In genomic region chr11:813037-813436, GRCh38 we compare ENCODE assay signal across 22 cellular contexts. TPM values are rescaled to one million over a fixed set of nuclear protein-coding genes. Genes with fewer than 3 reads are reported as not detected.
DNase-seq lines count a peak whose midpoint lies in the region; ATAC-seq and TF ChIP-seq lines count a peak whose summit lies in the region.
"Had no signal": no experiment of that assay in that cellular context is flagged by ENCODE, and none has a peak within 500 bp of the region (broad histone marks: within the 10 kb centered on the region; RNA-seq: fewer than 3 reads in every experiment).

No MANE protein-coding gene starts in this region.

- TF ChIP-seq CTCF in GM23338 (conservative IDR thresholded peaks at IDR 0.05; ENCODE audit: low read depth in 2 of 2) = no peak
- TF ChIP-seq CTCF in WTC11 (IDR thresholded peaks at IDR 0.05) = no peak
- TF ChIP-seq CTCF in neural progenitor cell (IDR thresholded peaks at IDR 0.05) = no peak

- no peak for DNase-seq in activated CD8-positive, alpha-beta memory T cell treated with anti-CD3 and anti-CD28 coated beads, Interleukin-2, amount 10 ng/mL, durations not matched to agents 7 days and 5 days
- no peak for DNase-seq in activated CD8-positive, alpha-beta memory T cell treated with anti-CD3 and anti-CD28 coated beads, Interleukin-2, amount 50 U/mL, for 48 hours
- DNase-seq in GM23338 (ENCODE audit: low spot score) (no peak), WTC11 (ENCODE audit: low spot score) (no peak), neural progenitor cell (ENCODE audit: low spot score) (no peak), DMS 273 treated with DMSO at 0.1 percent for 48 hours (lab: John Stamatoyannopoulos, UW) (no peak)
- no peak for DNase-seq in stimulated activated CD4-positive, alpha-beta T cell treated with anti-CD3 and anti-CD28 coated beads, Interleukin-4, amount 100 ng/mL, for 24 hours
- DNase-seq: activated B cell treated with CpG ODN at 0.5 μM for 24 hours; activated CD4-positive, alpha-beta memory T cell treated with anti-CD3 and anti-CD28 coated beads, Interleukin-2, amount 10 ng/mL, durations not matched to agents 7 days and 5 days; body of pancreas; MM.1S; NCI-H1417 treated with DMSO at 0.1 percent for 48 hours; NCI-H446 treated with DMSO at 0.1 percent for 48 hours; Right ventricle myocardium superior; stimulated activated CD4-positive, alpha-beta T cell treated with anti-CD3 and anti-CD28 coated beads, Interleukin-1b, Interleukin-23, amount 100 ng/mL, for 48 hours; testis had no signal

- no peak overlapping the region for H3K4me3 ChIP-seq in GM23338
- H3K4me3 ChIP-seq in neural progenitor cell = no peak overlapping the region
- H3K4me3 ChIP-seq: body of pancreas, GM12878, lung, skin epidermis, testis had no signal

- CTCF ChIA-PET in activated CD8-positive, alpha-beta memory T cell treated with anti-CD3 and anti-CD28 coated beads, Interleukin-2, amount 10 ng/mL, durations not matched to agents 7 days and 5 days (lab: Charles Lee) = interaction anchor here (0.9 to 2.0 kb wide), 2 partner anchors 13 to 31 kb away, joined by 3 to 4 read pairs; no protein-coding TSS in a partner anchor
- CTCF ChIA-PET in WTC11 (lab: Charles Lee) = interaction anchor here (0.5 kb wide), 1 partner anchor 68 kb away, joined by 3 read pairs; no protein-coding TSS in a partner anchor

- ATAC-seq in activated CD8-positive, alpha-beta memory T cell treated with anti-CD3 and anti-CD28 coated beads, Interleukin-2, amount 10 ng/mL, durations not matched to agents 7 days and 5 days = no peak
- ATAC-seq in GM23338 (no peak), WTC11 (no peak), GM21367 (IDR thresholded peaks at IDR 0.05; ENCODE audit: unreplicated experiment) (no peak)
- ATAC-seq: body of pancreas, GM12878 had no signal

- peaks cover 30% of the 10 kb centered on the region for H3K4me1 Mint-ChIP-seq in activated CD8-positive, alpha-beta memory T cell treated with anti-CD3 and anti-CD28 coated beads, Interleukin-2, amount 10 ng/mL, durations not matched to agents 7 days and 5 days
- H3K4me1 Mint-ChIP-seq in GM23338 (peaks cover 18% of the 10 kb centered on the region; the same call in 2 of the 3 replicates), WTC11 (peaks cover 28% of the 10 kb centered on the region), neural progenitor cell (peaks cover 17% of the 10 kb centered on the region)

- H3K9ac ChIP-seq in neural progenitor cell = no peak overlapping the region

- H3K79me2 ChIP-seq in GM23338 (replicated peaks; ENCODE audit: insufficient read depth) (peaks cover 31% of the 10 kb centered on the region), neural progenitor cell (ENCODE audit: low read depth) (peaks cover 36% of the 10 kb centered on the region)

- H3K27me3 Mint-ChIP-seq in activated CD8-positive, alpha-beta memory T cell treated with anti-CD3 and anti-CD28 coated beads, Interleukin-2, amount 10 ng/mL, durations not matched to agents 7 days and 5 days = no peaks in the 10 kb centered on the region
- H3K27me3 Mint-ChIP-seq in GM23338 (ENCODE audit: insufficient read depth, low read depth, poor library complexity) = peaks cover 36% of the 10 kb centered on the region
- H3K27me3 Mint-ChIP-seq in WTC11 (ENCODE audit: low read depth) = no peaks in the 10 kb centered on the region
- peaks cover 8% of the 10 kb centered on the region for H3K27me3 Mint-ChIP-seq in neural progenitor cell (ENCODE audit: insufficient read depth, low read depth)
- H3K27me3 Mint-ChIP-seq: activated B cell treated with CpG ODN at 0.5 μM for 24 hours; activated CD4-positive, alpha-beta memory T cell treated with anti-CD3 and anti-CD28 coated beads, Interleukin-2, amount 10 ng/mL, durations not matched to agents 7 days and 5 days had no signal

- H3K9me3 ChIP-seq in neural progenitor cell (ENCODE audit: low read depth) = no peaks in the 10 kb centered on the region
- H3K9me3 ChIP-seq: body of pancreas, testis had no signal

- H3K9me2 ChIP-seq in GM23338 (ENCODE audit: insufficient read depth) = no peaks in the 10 kb centered on the region

- H3F3A ChIP-seq in GM23338 (replicated peaks; ENCODE audit: low read depth) (peaks cover 46% of the 10 kb centered on the region), neural progenitor cell (ENCODE audit: low read depth) (peaks cover 53% of the 10 kb centered on the region)

- peaks cover 22% of the 10 kb centered on the region for H3K36me3 ChIP-seq in GM23338 (ENCODE audit: insufficient read depth)
- peaks cover 3% of the 10 kb centered on the region for H3K36me3 ChIP-seq in neural progenitor cell

- H3K27ac ChIP-seq in GM23338 (ENCODE audit: low read depth) (peak overlapping the region; percentile 94), neural progenitor cell (no peak overlapping the region)
- H3K27ac ChIP-seq: body of pancreas, epithelial cell of prostate, testis had no signal

- H4K20me1 ChIP-seq in GM23338 (replicated peaks; ENCODE audit: insufficient read depth) = peaks cover 20% of the 10 kb centered on the region
- H4K20me1 ChIP-seq in neural progenitor cell (ENCODE audit: low read depth) = peaks cover 24% of the 10 kb centered on the region

- peaks cover 24% of the 10 kb centered on the region for H3K36me3 Mint-ChIP-seq in activated CD8-positive, alpha-beta memory T cell treated with anti-CD3 and anti-CD28 coated beads, Interleukin-2, amount 10 ng/mL, durations not matched to agents 7 days and 5 days
- H3K36me3 Mint-ChIP-seq in GM23338 (ENCODE audit: low read depth) (peaks cover 46% of the 10 kb centered on the region), WTC11 (peaks cover 28% of the 10 kb centered on the region), neural progenitor cell (peaks cover 13% of the 10 kb centered on the region)

- H3K4me2 ChIP-seq in GM23338 = no peak overlapping the region
- no peak overlapping the region for H3K4me2 ChIP-seq in neural progenitor cell

- H3K4me1 ChIP-seq in GM23338 (ENCODE audit: insufficient read depth) (peaks cover 13% of the 10 kb centered on the region), neural progenitor cell (peaks cover 15% of the 10 kb centered on the region)

- no peak overlapping the region for H3K4me3 Mint-ChIP-seq in activated CD8-positive, alpha-beta memory T cell treated with anti-CD3 and anti-CD28 coated beads, Interleukin-2, amount 10 ng/mL, durations not matched to agents 7 days and 5 days
- H3K4me3 Mint-ChIP-seq in GM23338 (peak overlapping the region; percentile 94; the same call in 2 of the 3 replicates), WTC11 (no peak overlapping the region), neural progenitor cell (peak overlapping the region; percentile 52)
- H3K4me3 Mint-ChIP-seq: activated CD4-positive, alpha-beta memory T cell treated with anti-CD3 and anti-CD28 coated beads, Interleukin-2, amount 10 ng/mL, durations not matched to agents 7 days and 5 days had no signal

- H2AFZ ChIP-seq in GM23338 (no peak overlapping the region), neural progenitor cell (replicated peaks) (no peak overlapping the region)

- H3K27me3 ChIP-seq in GM23338 (ENCODE audit: insufficient read depth) (no peaks in the 10 kb centered on the region), neural progenitor cell (no peaks in the 10 kb centered on the region)
- H3K27me3 ChIP-seq: body of pancreas, testis had no signal

- peak overlapping the region; percentile 49 for H3K27ac Mint-ChIP-seq in activated CD8-positive, alpha-beta memory T cell treated with anti-CD3 and anti-CD28 coated beads, Interleukin-2, amount 10 ng/mL, durations not matched to agents 7 days and 5 days
- H3K27ac Mint-ChIP-seq in GM23338 = no peak overlapping the region
- H3K27ac Mint-ChIP-seq in WTC11 = no peak overlapping the region
- no peak overlapping the region for H3K27ac Mint-ChIP-seq in neural progenitor cell

- no peaks in the 10 kb centered on the region for H3K9me3 Mint-ChIP-seq in activated CD8-positive, alpha-beta memory T cell treated with anti-CD3 and anti-CD28 coated beads, Interleukin-2, amount 10 ng/mL, durations not matched to agents 7 days and 5 days (ENCODE audit: low read depth)
- peaks cover 5% of the 10 kb centered on the region; the same call in 1 of the 3 replicates for H3K9me3 Mint-ChIP-seq in GM23338
- H3K9me3 Mint-ChIP-seq in WTC11 = no peaks in the 10 kb centered on the region
- H3K9me3 Mint-ChIP-seq in neural progenitor cell = no peaks in the 10 kb centered on the region
- H3K9me3 Mint-ChIP-seq: activated B cell treated with CpG ODN at 0.5 μM for 24 hours; activated CD4-positive, alpha-beta memory T cell treated with anti-CD3 and anti-CD28 coated beads, Interleukin-2, amount 10 ng/mL, durations not matched to agents 7 days and 5 days; activated T-helper 1 cell treated with anti-CD3 and anti-CD28 coated beads, Interleukin-12 subunit alpha, Interleukin-12 subunit beta, Interleukin-2, Interleukin-4 antibody, amounts not matched to agents 30 ng/mL and 10 ng/mL and 1 ng/mL, durations not matched to agents 14 hours and 24 hours and 36 hours had no signal

- POLR2A ChIA-PET in WTC11 (lab: Charles Lee) = no interaction called here

RNA-seq across cellular contexts. Expression of gene RPLP2, which starts 3.3 kb away (rescaled TPM):
- total RNA-seq in activated CD8-positive, alpha-beta memory T cell treated with anti-CD3 and anti-CD28 coated beads, Interleukin-2, amount 10 ng/mL, durations not matched to agents 7 days and 5 days = 1,000 to 10,000 TPM; 1,844 to 1,872 TPM
- total RNA-seq in GM23338 (2014; rRNA removed; shearing (Covaris generic)) = 428 and 518 TPM in 2 replicates
- 1,782 and 2,023 TPM in 2 replicates for polyA plus RNA-seq in GM23338 (2016; fragmentation: Nextera tagmentation; extraction: Ambion mirVana)
- total RNA-seq in WTC11 (2021) (2,582 to 2,814 TPM (median 2,761 TPM) in 3 replicates), neural progenitor cell (ENCODE audit: low replicate concordance) (418 and 629 TPM in 2 replicates)

RNA-seq across cellular contexts. Expression of gene PNPLA2, which starts 5.7 kb away (rescaled TPM):
- total RNA-seq in activated CD8-positive, alpha-beta memory T cell treated with anti-CD3 and anti-CD28 coated beads, Interleukin-2, amount 10 ng/mL, durations not matched to agents 7 days and 5 days = 10 to 100 TPM; 64.7 to 70.0 TPM
- total RNA-seq in GM23338 (2014; rRNA removed; shearing (Covaris generic)) = 33.4 and 45.6 TPM in 2 replicates
- polyA plus RNA-seq in GM23338 (2016; fragmentation: Nextera tagmentation; extraction: Ambion mirVana) = 31.1 and 32.3 TPM in 2 replicates
- total RNA-seq in WTC11 (2021) (66.5 to 83.4 TPM (median 81.9 TPM) in 3 replicates), neural progenitor cell (ENCODE audit: low replicate concordance) (2.6 and 20.9 TPM in 2 replicates)

RNA-seq across cellular contexts. Expression of gene PIDD1, which starts 8.0 kb away (rescaled TPM):
- total RNA-seq in activated CD8-positive, alpha-beta memory T cell treated with anti-CD3 and anti-CD28 coated beads, Interleukin-2, amount 10 ng/mL, durations not matched to agents 7 days and 5 days = 10 to 100 TPM; 42.4 to 59.8 TPM
- total RNA-seq in GM23338 (2014; rRNA removed; shearing (Covaris generic)) = 26.0 and 37.6 TPM in 2 replicates
- polyA plus RNA-seq in GM23338 (2016; fragmentation: Nextera tagmentation; extraction: Ambion mirVana) = 22.7 and 25.6 TPM in 2 replicates
- 54.9 to 59.4 TPM (median 56.8 TPM) in 3 replicates for total RNA-seq in WTC11 (2021)
- 4.8 and 34.6 TPM in 2 replicates for total RNA-seq in neural progenitor cell (ENCODE audit: low replicate concordance)

RNA-seq across cellular contexts. Expression of gene CRACR2B, which starts 14.7 kb away (rescaled TPM):
- 10 to 100 TPM; 11.3 to 14.1 TPM for total RNA-seq in activated CD8-positive, alpha-beta memory T cell treated with anti-CD3 and anti-CD28 coated beads, Interleukin-2, amount 10 ng/mL, durations not matched to agents 7 days and 5 days
- total RNA-seq in GM23338 (2014; rRNA removed; shearing (Covaris generic)) = 58.0 and 64.1 TPM in 2 replicates
- polyA plus RNA-seq in GM23338 (2016; fragmentation: Nextera tagmentation; extraction: Ambion mirVana) = 55.9 and 59.4 TPM in 2 replicates
- total RNA-seq in WTC11 (2021) = 46.5 to 58.6 TPM (median 55.9 TPM) in 3 replicates
- 3.9 and 11.6 TPM in 2 replicates for total RNA-seq in neural progenitor cell (ENCODE audit: low replicate concordance)

RNA-seq across cellular contexts. Expression of gene SLC25A22, which starts 15.0 kb away (rescaled TPM):
- total RNA-seq in activated CD8-positive, alpha-beta memory T cell treated with anti-CD3 and anti-CD28 coated beads, Interleukin-2, amount 10 ng/mL, durations not matched to agents 7 days and 5 days = 10 to 100 TPM; 49.4 to 54.7 TPM
- 41.2 and 46.4 TPM in 2 replicates for total RNA-seq in GM23338 (2014; rRNA removed; shearing (Covaris generic))
- polyA plus RNA-seq in GM23338 (2016; fragmentation: Nextera tagmentation; extraction: Ambion mirVana) = 20.2 and 21.0 TPM in 2 replicates
- total RNA-seq in WTC11 (2021) (35.0 to 44.8 TPM (median 36.7 TPM) in 3 replicates), neural progenitor cell (ENCODE audit: low replicate concordance) (11.0 and 38.4 TPM in 2 replicates)

Comparison
In these comparisons a context has a peak if more than half of its experiments do, and no peak if none do; other contexts are left out.
1. H3K4me3 Mint-ChIP-seq: peak in GM23338 (single experiment) and neural progenitor cell (single experiment); none in activated CD8-positive, alpha-beta memory T cell treated with anti-CD3 and anti-CD28 coated beads, Interleukin-2, amount 10 ng/mL, durations not matched to agents 7 days and 5 days (single experiment) and WTC11 (single experiment).